In genomic region chr15:60573936-60574335, GRCh38 we compare ENCODE assay signal across 8 cellular contexts.
DNase-seq lines count a peak whose midpoint lies in the region; ATAC-seq and TF ChIP-seq lines count a peak whose summit lies in the region.

No MANE protein-coding gene starts in this region.

- TF ChIP-seq CTCF in PC-3 (conservative IDR thresholded peaks at IDR 0.05; ENCODE audit: low read depth, low read length), result no peak

- ATAC-seq in HG03103 (IDR thresholded peaks at IDR 0.05; ENCODE audit: low read depth, unreplicated experiment) (peak; percentile 54), PC-3 (no peak)

- H3K9ac ChIP-seq in PC-3 (ENCODE audit: low read length), result no peak overlapping the region

- H3K27ac Mint-ChIP-seq in activated T-helper 2 cell treated with anti-CD3 and anti-CD28 coated beads, Interferon-gamma antibody, Interleukin-2, Interleukin-4, amounts not matched to agents 10 μg/mL and 5 μg/mL and 100 μg/mL, durations not matched to agents 14 hours and 24 hours and 36 hours, result peak overlapping the region; percentile 85

- H3K4me3 ChIP-seq in PC-3 (ENCODE audit: low read length), result no peak overlapping the region

- peak overlapping the region; percentile 61 for H3K4me3 Mint-ChIP-seq in activated T-helper 2 cell treated with anti-CD3 and anti-CD28 coated beads, Interferon-gamma antibody, Interleukin-2, Interleukin-4, amounts not matched to agents 10 μg/mL and 5 μg/mL and 100 μg/mL, durations not matched to agents 14 hours and 24 hours and 36 hours (ENCODE audit: low read depth)

- H3F3A ChIP-seq in PC-3 (ENCODE audit: low read length, unreplicated experiment), result no peaks in the 10 kb centered on the region

- no peaks in the 10 kb centered on the region for H3K79me2 ChIP-seq in PC-3 (ENCODE audit: low read length)

- H3K4me2 ChIP-seq in PC-3 (ENCODE audit: low read length), result no peak overlapping the region

- CTCF ChIA-PET in PC-3 (lab: Charles Lee), result no interaction called here

- no peaks in the 10 kb centered on the region for H3K9me3 ChIP-seq in PC-3 (ENCODE audit: low read length)

- no peaks in the 10 kb centered on the region for H3K9me3 Mint-ChIP-seq in activated T-helper 2 cell treated with anti-CD3 and anti-CD28 coated beads, Interferon-gamma antibody, Interleukin-2, Interleukin-4, amounts not matched to agents 10 μg/mL and 5 μg/mL and 100 μg/mL, durations not matched to agents 14 hours and 24 hours and 36 hours

- peaks cover 3% of the 10 kb centered on the region; the same call in 1 of the 2 replicates for H3K4me1 ChIP-seq in PC-3 (ENCODE audit: insufficient read depth, low read length)

- H3K36me3 Mint-ChIP-seq in activated T-helper 2 cell treated with anti-CD3 and anti-CD28 coated beads, Interferon-gamma antibody, Interleukin-2, Interleukin-4, amounts not matched to agents 10 μg/mL and 5 μg/mL and 100 μg/mL, durations not matched to agents 14 hours and 24 hours and 36 hours (ENCODE audit: low read depth), result peaks cover 17% of the 10 kb centered on the region

- no peaks in the 10 kb centered on the region for H3K27me3 Mint-ChIP-seq in activated T-helper 2 cell treated with anti-CD3 and anti-CD28 coated beads, Interferon-gamma antibody, Interleukin-2, Interleukin-4, amounts not matched to agents 10 μg/mL and 5 μg/mL and 100 μg/mL, durations not matched to agents 14 hours and 24 hours and 36 hours (ENCODE audit: low read depth)

- intact Hi-C loops in activated T-helper 2 cell treated with anti-CD3 and anti-CD28 coated beads, Interferon-gamma antibody, Interleukin-2, Interleukin-4, amounts not matched to agents 10 μg/mL and 5 μg/mL and 100 μg/mL, durations not matched to agents 14 hours and 24 hours and 36 hours (cut with micrococcal nuclease), result loop anchor here (1.0 kb wide), 1 partner anchor 8 kb away; no protein-coding TSS in a partner anchor
- intact Hi-C loops in PC-3 (cut with micrococcal nuclease), result no loop called here

- POLR2A ChIA-PET in PC-3 (lab: Charles Lee; ENCODE audit: unreplicated experiment), result no interaction called here

- no peaks in the 10 kb centered on the region for H4K20me1 ChIP-seq in PC-3 (ENCODE audit: low read length)

- DNase-seq in stimulated activated CD4-positive, alpha-beta T cell treated with anti-CD3 and anti-CD28 coated beads, Interleukin-15, amount 100 ng/mL, for 1 hour (ENCODE audit: low read depth in 1 of 2, low spot score in 1 of 2), result peak; percentile 21 to 28
- no peak for DNase-seq in stimulated activated CD4-positive, alpha-beta T cell treated with anti-CD3 and anti-CD28 coated beads, Interleukin-2, amount 100 ng/mL, for 48 hours
- DNase-seq in activated T-helper 2 cell treated with anti-CD3 and anti-CD28 coated beads, Interferon-gamma antibody, Interleukin-2, Interleukin-4, amounts not matched to agents 10 μg/mL and 5 μg/mL and 100 μg/mL, durations not matched to agents 14 hours and 24 hours and 36 hours (ENCODE audit: low spot score), result no peak
- DNase-seq in PC-3, result no peak
- DNase-seq in hepatic stellate cell (ENCODE audit: low spot score), result no peak
- no peak for DNase-seq in AML-193 (lab: John Stamatoyannopoulos, UW)
- DNase-seq in NCI-H1694 (lab: John Stamatoyannopoulos, UW), result no peak

- H3K36me3 ChIP-seq in PC-3 (ENCODE audit: low read depth, low read length), result no peaks in the 10 kb centered on the region

- peaks cover 61% of the 10 kb centered on the region for H3K27me3 ChIP-seq in PC-3 (ENCODE audit: low read length)

- BruUV-seq in PC-3 (replicated peaks; lab: Mats Ljungman, UMichigan), result no TSS peak

- H2AFZ ChIP-seq in PC-3 (ENCODE audit: low read length), result no peak overlapping the region

- H3K9me2 ChIP-seq in PC-3 (replicated peaks; ENCODE audit: low read length), result no peaks in the 10 kb centered on the region

- no peak overlapping the region for H3K27ac ChIP-seq in PC-3 (ENCODE audit: low read length)

- H3K4me1 Mint-ChIP-seq in activated T-helper 2 cell treated with anti-CD3 and anti-CD28 coated beads, Interferon-gamma antibody, Interleukin-2, Interleukin-4, amounts not matched to agents 10 μg/mL and 5 μg/mL and 100 μg/mL, durations not matched to agents 14 hours and 24 hours and 36 hours (ENCODE audit: low read depth), result peaks cover 59% of the 10 kb centered on the region

Comparison
In these comparisons a context has a peak if more than half of its experiments do, and no peak if none do; other contexts are left out.
1. DNase-seq: peak in stimulated activated CD4-positive, alpha-beta T cell treated with anti-CD3 and anti-CD28 coated beads, Interleukin-15, amount 100 ng/mL, for 1 hour (2 of 2); none in stimulated activated CD4-positive, alpha-beta T cell treated with anti-CD3 and anti-CD28 coated beads, Interleukin-2, amount 100 ng/mL, for 48 hours (0 of 2), activated T-helper 2 cell treated with anti-CD3 and anti-CD28 coated beads, Interferon-gamma antibody, Interleukin-2, Interleukin-4, amounts not matched to agents 10 μg/mL and 5 μg/mL and 100 μg/mL, durations not matched to agents 14 hours and 24 hours and 36 hours (single experiment), PC-3 (single experiment), hepatic stellate cell (single experiment), AML-193 (0 of 2) and NCI-H1694 (single experiment).